ENCODE assay signal across 15 cellular contexts in the genomic region with DNA sequence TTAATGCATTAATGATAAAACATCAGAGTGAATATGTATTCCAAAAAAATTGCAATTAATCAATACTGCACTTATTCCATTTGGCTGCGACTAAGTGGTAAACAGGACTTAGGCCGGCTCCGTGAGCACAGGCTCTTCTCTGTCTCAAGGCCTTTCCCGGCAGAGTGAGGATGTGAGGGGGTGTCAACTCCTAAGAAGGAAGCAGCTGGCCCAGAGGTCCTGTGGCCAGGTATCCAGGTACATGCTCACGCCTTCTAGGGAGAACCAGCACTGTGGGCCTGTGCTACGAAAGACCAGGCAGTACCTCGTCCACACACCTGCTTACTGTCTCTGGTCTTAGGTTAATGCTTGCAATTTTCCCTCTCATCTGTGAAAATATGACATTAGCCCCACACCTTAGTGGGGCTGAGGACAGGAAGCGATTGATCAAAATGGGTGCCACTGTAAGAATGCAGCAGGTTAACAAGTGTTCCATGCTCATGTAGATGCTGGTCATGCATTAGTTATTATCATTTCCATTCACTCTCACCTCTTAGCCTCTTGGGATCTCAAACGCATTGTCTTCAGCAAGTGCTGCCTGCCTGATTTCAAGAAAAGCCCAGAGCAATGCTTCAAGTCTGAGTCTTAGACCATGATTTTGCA.
DNase-seq lines count a peak whose midpoint lies in the region; ATAC-seq, FAIRE-seq and TF ChIP-seq lines count a peak whose summit lies in the region.
"Had no signal": no experiment of that assay in that cellular context is flagged by ENCODE, and none has a peak within 500 bp of the region (broad histone marks: within the 10 kb centered on the region; RNA-seq: fewer than 3 reads in every experiment).

No MANE protein-coding gene starts in this region.

- H3K27ac Mint-ChIP-seq in HFFc6, result peak overlapping the region; percentile 86

- no peak for FAIRE-seq in HTR-8/SVneo (lab: Jason Lieb, UNC)

- TF ChIP-seq CTCF in HFFc6 (IDR thresholded peaks at IDR 0.05), result no peak
- TF ChIP-seq CTCF in brain microvascular endothelial cell (IDR thresholded peaks at IDR 0.05; ENCODE audit: low read depth, low read length, missing control alignments), result no peak
- TF ChIP-seq CTCF in thyroid gland (IDR thresholded peaks at IDR 0.05), result no peak

- H3K4me3 Mint-ChIP-seq in HFFc6, result no peak overlapping the region

- no peaks in the 10 kb centered on the region for H3K9me3 ChIP-seq in thyroid gland
- H3K9me3 ChIP-seq: BLaER1 treated with 17β-estradiol and CSF1 and Interleukin-3, amounts not matched to agents 10 nM and 100 nM had no signal

- no peak for TF ChIP-seq POLR2A in thyroid gland (IDR thresholded peaks at IDR 0.05)

- intact Hi-C loops in thyroid gland (cut with DNase I), result no loop called here

- H3K36me3 ChIP-seq in brain microvascular endothelial cell (replicated peaks), result no peaks in the 10 kb centered on the region
- no peaks in the 10 kb centered on the region for H3K36me3 ChIP-seq in thyroid gland
- H3K36me3 ChIP-seq: BLaER1 treated with 17β-estradiol and CSF1 and Interleukin-3, amounts not matched to agents 10 nM and 100 nM had no signal

- H3K27me3 Mint-ChIP-seq in HFFc6 (ENCODE audit: insufficient read depth), result no peaks in the 10 kb centered on the region; the same call in 1 of the 2 replicates

- no peaks in the 10 kb centered on the region for H3K9me3 Mint-ChIP-seq in HFFc6

- DNase-seq in HFFc6, result no peak
- DNase-seq in brain microvascular endothelial cell, result no peak
- DNase-seq in islet precursor cell, result peak; percentile 38
- DNase-seq in thyroid gland, result no peak
- DNase-seq in HTR-8/SVneo (ENCODE audit: insufficient read length, low spot score), result no peak
- no peak for DNase-seq in NCI-H2029 treated with DMSO at 0.1 percent for 48 hours (lab: John Stamatoyannopoulos, UW)
- DNase-seq: DMS 273 treated with DMSO at 0.1 percent for 48 hours, MM.1S, NCI-H1105, NCI-H187 treated with DMSO at 0.1 percent for 48 hours, NCI-H2171, NCI-H82, SIG-M5 had no signal

- 94 to 95% methylated on average over 9 of the region's 9 CpGs for WGBS in thyroid gland, 2 donors

- no peaks in the 10 kb centered on the region for H3K27me3 ChIP-seq in brain microvascular endothelial cell (replicated peaks)
- H3K27me3 ChIP-seq in thyroid gland, result no peaks in the 10 kb centered on the region
- H3K27me3 ChIP-seq: BLaER1 treated with 17β-estradiol and CSF1 and Interleukin-3, amounts not matched to agents 10 nM and 100 nM had no signal

- H3K4me1 ChIP-seq in thyroid gland, result peaks cover 50 to 77% of the 10 kb centered on the region in 2 donors

- no peaks in the 10 kb centered on the region for H3K36me3 Mint-ChIP-seq in HFFc6 (ENCODE audit: low read depth)

- ATAC-seq in GM19035 (IDR thresholded peaks at IDR 0.05; ENCODE audit: unreplicated experiment), result no peak

- in situ Hi-C loops in brain microvascular endothelial cell (cut with HindIII; ENCODE audit: low pct_ligation_motif_present, low sequenced_read_pairs), result loop anchor here (25.0 kb wide), 1 partner anchor 104 kb away; no protein-coding TSS in a partner anchor

- H3K4me3 ChIP-seq in brain microvascular endothelial cell (ENCODE audit: low read depth, low read length) (no peak overlapping the region), thyroid gland (replicated peaks in 1 of 3) (no peak overlapping the region)
- H3K4me3 ChIP-seq: BLaER1 treated with 17β-estradiol and CSF1 and Interleukin-3, amounts not matched to agents 10 nM and 100 nM had no signal

- peaks cover 67% of the 10 kb centered on the region for H3K4me1 Mint-ChIP-seq in HFFc6 (ENCODE audit: low read depth)

- H3K27ac ChIP-seq in brain microvascular endothelial cell (peak overlapping the region; percentile 22), thyroid gland (peak overlapping the region; percentile 61 to 88 (median 73))
- H3K27ac ChIP-seq: BLaER1 treated with 17β-estradiol and CSF1 and Interleukin-3, amounts not matched to agents 10 nM and 100 nM had no signal
